ENCODE assay signal across 9 cellular contexts in genomic region chr3:53238051-53238850, GRCh38. TPM values are rescaled to one million over a fixed set of nuclear protein-coding genes. Genes with fewer than 3 reads are reported as not detected.
A peak's percentile ranks its signal among the peaks of the same experiment; 100 is the strongest.
DNase-seq lines count a peak whose midpoint lies in the region; ATAC-seq and TF ChIP-seq lines count a peak whose summit lies in the region.
"Had no signal": no experiment of that assay in that cellular context is flagged by ENCODE, and none has a peak within 500 bp of the region (broad histone marks: within the 10 kb centered on the region; RNA-seq: fewer than 3 reads in every experiment).

No MANE protein-coding gene starts in this region.

- H3K36me3 Mint-ChIP-seq in activated naive CD8-positive, alpha-beta T cell = peaks cover 4% of the 10 kb centered on the region
- peaks cover 8% of the 10 kb centered on the region for H3K36me3 Mint-ChIP-seq in activated naive CD8-positive, alpha-beta T cell treated with anti-CD3 and anti-CD28 coated beads for 36 hours
- peaks cover 12% of the 10 kb centered on the region for H3K36me3 Mint-ChIP-seq in type B pancreatic cell

- H3K9me3 Mint-ChIP-seq in activated naive CD8-positive, alpha-beta T cell (ENCODE audit: low read depth) = no peaks in the 10 kb centered on the region
- no peaks in the 10 kb centered on the region for H3K9me3 Mint-ChIP-seq in activated naive CD8-positive, alpha-beta T cell treated with anti-CD3 and anti-CD28 coated beads for 36 hours
- H3K9me3 Mint-ChIP-seq in type B pancreatic cell = no peaks in the 10 kb centered on the region
- H3K9me3 Mint-ChIP-seq: naive thymus-derived CD8-positive, alpha-beta T cell had no signal

- no peaks in the 10 kb centered on the region for H3K27me3 ChIP-seq in adipocyte (replicated peaks; ENCODE audit: control insufficient read depth, insufficient read depth, low read length)

- no peaks in the 10 kb centered on the region for H3K27me3 Mint-ChIP-seq in activated naive CD8-positive, alpha-beta T cell
- H3K27me3 Mint-ChIP-seq in activated naive CD8-positive, alpha-beta T cell treated with anti-CD3 and anti-CD28 coated beads for 36 hours = no peaks in the 10 kb centered on the region
- no peaks in the 10 kb centered on the region for H3K27me3 Mint-ChIP-seq in type B pancreatic cell
- H3K27me3 Mint-ChIP-seq: naive thymus-derived CD8-positive, alpha-beta T cell had no signal

- peaks cover 79% of the 10 kb centered on the region for H3K4me1 ChIP-seq in adipocyte (ENCODE audit: control insufficient read depth, insufficient read depth, low read length)

- no peaks in the 10 kb centered on the region for H3K9me3 ChIP-seq in adipocyte (ENCODE audit: control insufficient read depth, low read length)

- H3K27ac Mint-ChIP-seq in activated naive CD8-positive, alpha-beta T cell = peak overlapping the region; percentile 30
- H3K27ac Mint-ChIP-seq in activated naive CD8-positive, alpha-beta T cell treated with anti-CD3 and anti-CD28 coated beads for 36 hours = no peak overlapping the region
- H3K27ac Mint-ChIP-seq in type B pancreatic cell = peak overlapping the region; percentile 88

- no peak for DNase-seq in activated naive CD8-positive, alpha-beta T cell treated with anti-CD3 and anti-CD28 coated beads for 36 hours
- DNase-seq in adipocyte (ENCODE audit: low read depth) = peak; percentile 92
- peak; percentile 81 for DNase-seq in islet precursor cell
- DNase-seq in type B pancreatic cell (ENCODE audit: extremely low spot score, unreplicated experiment) = no peak
- DNase-seq in NCI-H345 treated with DMSO at 0.1 percent for 48 hours (lab: John Stamatoyannopoulos, UW; ENCODE audit: unreplicated experiment) = no peak
- DNase-seq: naive thymus-derived CD8-positive, alpha-beta T cell had no signal

- no peak for TF ChIP-seq CTCF in type B pancreatic cell (conservative IDR thresholded peaks at IDR 0.05)

- H3K4me3 ChIP-seq in adipocyte (ENCODE audit: low read length) = peak overlapping the region; percentile 18

- H3K36me3 ChIP-seq in adipocyte (ENCODE audit: control insufficient read depth, insufficient read depth, low read length, severe bottlenecking) = peaks cover 87% of the 10 kb centered on the region

- H3K4me3 Mint-ChIP-seq in activated naive CD8-positive, alpha-beta T cell = no peak overlapping the region
- H3K4me3 Mint-ChIP-seq in activated naive CD8-positive, alpha-beta T cell treated with anti-CD3 and anti-CD28 coated beads for 36 hours = no peak overlapping the region
- peak overlapping the region; percentile 53 for H3K4me3 Mint-ChIP-seq in type B pancreatic cell
- H3K4me3 Mint-ChIP-seq: naive thymus-derived CD8-positive, alpha-beta T cell had no signal

- peak overlapping the region; percentile 50 for H3K9ac ChIP-seq in adipocyte (ENCODE audit: low read length)

- peaks cover 3% of the 10 kb centered on the region for H3K4me1 Mint-ChIP-seq in activated naive CD8-positive, alpha-beta T cell (ENCODE audit: low read depth)
- peaks cover 2% of the 10 kb centered on the region for H3K4me1 Mint-ChIP-seq in activated naive CD8-positive, alpha-beta T cell treated with anti-CD3 and anti-CD28 coated beads for 36 hours
- H3K4me1 Mint-ChIP-seq in type B pancreatic cell (ENCODE audit: unreplicated experiment) = peaks cover 14% of the 10 kb centered on the region

- no peak for ATAC-seq in GM21723 (IDR thresholded peaks at IDR 0.05; ENCODE audit: unreplicated experiment)
- no peak for ATAC-seq in GM21360 (IDR thresholded peaks at IDR 0.05; ENCODE audit: unreplicated experiment)
- ATAC-seq: naive thymus-derived CD8-positive, alpha-beta T cell had no signal

RNA-seq across cellular contexts. Expression of gene TKT, which starts 17.6 kb away (rescaled TPM):
- 100 to 1,000 TPM; 285 to 287 TPM for total RNA-seq in activated naive CD8-positive, alpha-beta T cell treated with anti-CD3 and anti-CD28 coated beads for 36 hours
- total RNA-seq in type B pancreatic cell (ENCODE audit: low replicate concordance) = 318 and 518 TPM in 2 replicates

Comparison
In these comparisons a context has a peak if more than half of its experiments do, and no peak if none do; other contexts are left out.
1. DNase-seq: peak in adipocyte (single experiment) and islet precursor cell (single experiment); none in activated naive CD8-positive, alpha-beta T cell treated with anti-CD3 and anti-CD28 coated beads for 36 hours (single experiment), type B pancreatic cell (single experiment) and NCI-H345 treated with DMSO at 0.1 percent for 48 hours (single experiment).